ENCODE assay signal across 8 cellular contexts in genomic region chrX:40109288-40110008, GRCh38. TPM values are rescaled to one million over a fixed set of nuclear protein-coding genes. Genes with fewer than 3 reads are reported as not detected.
DNase-seq lines count a peak whose midpoint lies in the region; ATAC-seq and TF ChIP-seq lines count a peak whose summit lies in the region.

No MANE protein-coding gene starts in this region.

- POLR2A ChIA-PET in BJ (lab: Charles Lee), result no interaction called here

- in situ Hi-C loops in GM13977 (cut with MboI; ENCODE audit: low pct_unique_long_range_greater_than_20kb, low sequenced_read_pairs, unreplicated experiment), result no loop called here

- no peak overlapping the region for H3K27ac Mint-ChIP-seq in nephron progenitor cell

- H3K4me3 ChIP-seq in BJ (ENCODE audit: low read depth, low read length) (peak overlapping the region; percentile 42), H7 (ENCODE audit: insufficient read depth, low read depth, low read length) (peak overlapping the region; percentile 54), SJCRH30 (peak overlapping the region; percentile 67), esophagus muscularis mucosa (peak overlapping the region; percentile 59 to 81 (median 74))

- DNase-seq in BJ (ENCODE audit: low read depth) (no peak), H7 (peak; percentile 88), SJCRH30 (peak; percentile 63 to 66), esophagus muscularis mucosa (ENCODE audit: extremely low spot score) (no peak), nephron progenitor cell (peak; percentile 65), A172 (ENCODE audit: low spot score) (no peak), GM13977 (ENCODE audit: low spot score) (no peak)

- TF ChIP-seq EP300 in esophagus muscularis mucosa (IDR thresholded peaks at IDR 0.05), result no peak

- ATAC-seq in GM19351 (IDR thresholded peaks at IDR 0.05; ENCODE audit: unreplicated experiment), result no peak

- peak overlapping the region; percentile 73 for H3K4me3 Mint-ChIP-seq in nephron progenitor cell

- no peaks in the 10 kb centered on the region for H3K36me3 Mint-ChIP-seq in nephron progenitor cell (ENCODE audit: low read depth)

- H3K4me1 Mint-ChIP-seq in nephron progenitor cell, result peaks cover 18% of the 10 kb centered on the region

- CTCF ChIA-PET in BJ (lab: Yijun Ruan, JAX), result interaction anchor here (1.2 kb wide), 1 partner anchor 23 kb away, joined by 3 read pairs; no protein-coding TSS in a partner anchor

- H3K36me3 ChIP-seq in BJ (ENCODE audit: control insufficient read depth, insufficient read depth, low read length), result no peaks in the 10 kb centered on the region
- H3K36me3 ChIP-seq in H7 (replicated peaks; ENCODE audit: control insufficient read depth, insufficient read depth, low read length), result no peaks in the 10 kb centered on the region
- H3K36me3 ChIP-seq in SJCRH30, result no peaks in the 10 kb centered on the region
- no peaks in the 10 kb centered on the region for H3K36me3 ChIP-seq in esophagus muscularis mucosa

- H3K27ac ChIP-seq in SJCRH30, result peak overlapping the region; percentile 99
- H3K27ac ChIP-seq in esophagus muscularis mucosa (replicated peaks in 1 of 4), result peak overlapping the region; percentile 83 to 98 (median 96)

- 3% methylated on average over 26 of the region's 84 CpGs for WGBS in esophagus muscularis mucosa

- H3K9me3 Mint-ChIP-seq in nephron progenitor cell, result peaks cover 8% of the 10 kb centered on the region

- H3K27me3 ChIP-seq in BJ (ENCODE audit: control insufficient read depth, insufficient read depth, low read length) (no peaks in the 10 kb centered on the region), H7 (ENCODE audit: control insufficient read depth, insufficient read depth, low read length) (peaks cover 32% of the 10 kb centered on the region), SJCRH30 (no peaks in the 10 kb centered on the region), esophagus muscularis mucosa (peaks cover 0 to 13% (median 4%) of the 10 kb centered on the region in 4 donors)

- H3K9me3 ChIP-seq in SJCRH30 (replicated peaks) (no peaks in the 10 kb centered on the region), esophagus muscularis mucosa (no peaks in the 10 kb centered on the region)

- H3K27me3 Mint-ChIP-seq in nephron progenitor cell (ENCODE audit: low read depth, poor library complexity), result peaks cover 17% of the 10 kb centered on the region

- intact Hi-C loops in esophagus muscularis mucosa (cut with DNase I), result loop anchor here (5.0 kb wide), 1 partner anchor 43 kb away; no protein-coding TSS in a partner anchor

- TF ChIP-seq POLR2A in esophagus muscularis mucosa (IDR thresholded peaks at IDR 0.05; ENCODE audit: low read depth), result no peak

- H3K4me1 ChIP-seq in SJCRH30, result no peaks in the 10 kb centered on the region
- H3K4me1 ChIP-seq in esophagus muscularis mucosa, result peaks cover 26 to 59% (median 29%) of the 10 kb centered on the region in 4 donors

- no peak for TF ChIP-seq CTCF in BJ (IDR thresholded peaks at IDR 0.05; ENCODE audit: insufficient read depth, low read depth, low read length)
- TF ChIP-seq CTCF in esophagus muscularis mucosa (IDR thresholded peaks at IDR 0.05), result no peak
- TF ChIP-seq CTCF in nephron progenitor cell (IDR thresholded peaks at IDR 0.05), result no peak
- TF ChIP-seq CTCF in GM13977 (IDR thresholded peaks at IDR 0.05; ENCODE audit: extremely low read depth, insufficient read depth, missing control alignments), result no peak

RNA-seq across cellular contexts. Expression of gene BCOR, which starts 11.7 kb away (rescaled TPM):
- polyA plus RNA-seq in BJ (2011; rRNA removed), result 5.6 TPM in 2 replicates
- 10.2 and 16.9 TPM in 2 replicates for polyA minus RNA-seq in BJ (2011; rRNA and poly(A)+ RNA removed)
- total RNA-seq in H7 (2014; rRNA removed; shearing (Covaris generic)), result 32.5 and 51.0 TPM in 2 replicates
- 62.5 and 64.8 TPM in 2 replicates for total RNA-seq in SJCRH30 (2014; rRNA removed; shearing (Covaris generic))
- 10 to 100 TPM; 19.9 to 32.5 (median 26.0) TPM for total RNA-seq in esophagus muscularis mucosa
- total RNA-seq in A172 (2014; rRNA removed; shearing (Covaris generic)), result 10.9 and 20.5 TPM in 2 replicates

Comparison
In these comparisons a context has a peak if more than half of its experiments do, and no peak if none do; other contexts are left out.
1. DNase-seq: peak in H7 (single experiment), SJCRH30 (2 of 2) and nephron progenitor cell (single experiment); none in BJ (single experiment), esophagus muscularis mucosa (single experiment), A172 (single experiment) and GM13977 (single experiment).
2. Peak in every context shown above with its lines, with median percentiles within 50 percentile points of each other: H3K4me3 ChIP-seq.